In the genomic region with DNA sequence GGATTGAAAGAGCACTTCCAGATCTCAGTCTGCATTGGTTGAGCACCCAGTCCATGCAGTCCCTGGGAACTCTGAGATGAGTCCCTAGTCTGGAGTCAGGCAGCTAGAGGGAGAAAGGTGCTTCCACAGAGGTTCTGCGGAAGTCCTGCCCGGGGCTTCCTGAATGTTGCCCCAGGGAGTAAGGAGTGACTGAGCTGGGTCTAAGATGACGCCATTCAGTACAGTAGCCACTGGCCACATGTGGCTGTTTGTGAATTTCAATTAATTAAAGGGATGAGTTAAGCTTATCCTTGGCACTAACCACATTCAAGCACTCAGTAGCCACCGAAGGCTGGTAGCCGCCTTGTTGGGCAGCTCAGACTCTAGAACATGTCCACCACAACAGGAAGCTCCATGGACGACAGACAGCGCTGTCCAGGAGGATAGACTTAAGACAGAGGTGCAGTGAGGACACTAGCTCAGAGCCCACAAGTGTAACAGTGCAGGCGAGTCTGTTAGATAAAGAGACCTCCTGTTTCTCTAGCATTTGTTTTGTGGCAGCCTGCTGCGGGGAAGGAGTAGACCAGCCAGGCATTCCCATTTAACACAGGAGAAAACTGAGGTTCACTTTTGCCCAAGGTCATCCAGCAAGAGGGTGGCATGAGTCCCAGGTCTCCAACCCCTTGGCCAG, we compare ENCODE assay signal across 9 cellular contexts.
DNase-seq lines count a peak whose midpoint lies in the region; ATAC-seq and TF ChIP-seq lines count a peak whose summit lies in the region.
"Had no signal": no experiment of that assay in that cellular context is flagged by ENCODE, and none has a peak within 500 bp of the region (broad histone marks: within the 10 kb centered on the region; RNA-seq: fewer than 3 reads in every experiment).

No MANE protein-coding gene starts in this region.

- no peak for DNase-seq in BE2C
- no peak for DNase-seq in HFFc6
- no peak for DNase-seq in chondrocyte (ENCODE audit: low spot score)
- no peak for DNase-seq in ovary
- no peak for DNase-seq in T1000 (lab: John Stamatoyannopoulos, UW)
- DNase-seq: NCI-H526 had no signal

- H3K4me3 Mint-ChIP-seq in HFFc6: no peak overlapping the region
- peak overlapping the region; percentile 16 for H3K4me3 Mint-ChIP-seq in chondrocyte (ENCODE audit: unreplicated experiment)

- TF ChIP-seq CTCF in BE2C (IDR thresholded peaks at IDR 0.05; ENCODE audit: low read depth, low read length): no peak
- no peak for TF ChIP-seq CTCF in HFFc6 (IDR thresholded peaks at IDR 0.05)
- TF ChIP-seq CTCF in chondrocyte (IDR thresholded peaks at IDR 0.05): no peak
- no peak for TF ChIP-seq CTCF in ovary (IDR thresholded peaks at IDR 0.05)

- peaks cover 17% of the 10 kb centered on the region for H3K36me3 ChIP-seq in BE2C
- no peaks in the 10 kb centered on the region for H3K36me3 ChIP-seq in ovary

- no peak for ATAC-seq in GM19463 (IDR thresholded peaks at IDR 0.05; ENCODE audit: unreplicated experiment)
- ATAC-seq in GM21528 (IDR thresholded peaks at IDR 0.05; ENCODE audit: low FRiP score, unreplicated experiment): no peak
- no peak for ATAC-seq in HG02798 (IDR thresholded peaks at IDR 0.05; ENCODE audit: poor library complexity, unreplicated experiment)

- H3K36me3 Mint-ChIP-seq in HFFc6 (ENCODE audit: low read depth) (peaks cover 8% of the 10 kb centered on the region; the same call in 1 of the 2 replicates), chondrocyte (ENCODE audit: low read depth) (no peaks in the 10 kb centered on the region)

- H3K4me1 ChIP-seq in BE2C: peaks cover 66% of the 10 kb centered on the region
- H3K4me1 ChIP-seq in ovary (ENCODE audit: insufficient read depth): peaks cover 40% of the 10 kb centered on the region

- H3K9me3 ChIP-seq in BE2C: no peaks in the 10 kb centered on the region
- H3K9me3 ChIP-seq in ovary: no peaks in the 10 kb centered on the region

- intact Hi-C loops in ovary (cut with DNase I): loop anchor here in 1 of 4 donors (10.0 kb wide), 1 partner anchor 219 kb away; no protein-coding TSS in a partner anchor

- TF ChIP-seq POLR2A in ovary (IDR thresholded peaks at IDR 0.05): no peak

- no peaks in the 10 kb centered on the region for H3K27me3 ChIP-seq in BE2C
- no peaks in the 10 kb centered on the region for H3K27me3 ChIP-seq in ovary

- TF ChIP-seq EP300 in ovary (IDR thresholded peaks at IDR 0.05): no peak

- H3K4me1 Mint-ChIP-seq in HFFc6 (ENCODE audit: low read depth) (peaks cover 55% of the 10 kb centered on the region), chondrocyte (ENCODE audit: low read depth) (peaks cover 55% of the 10 kb centered on the region)

- H3K27me3 Mint-ChIP-seq in HFFc6 (ENCODE audit: insufficient read depth) (peaks cover 12% of the 10 kb centered on the region), chondrocyte (ENCODE audit: low read depth) (no peaks in the 10 kb centered on the region)

- 75 to 85% (median 81%) methylated on average over 9 of the region's 9 CpGs for WGBS in ovary, 3 donors

- H3K4me3 ChIP-seq in BE2C (ENCODE audit: low read depth, low read length) (peak overlapping the region; percentile 84), ovary (no peak overlapping the region)

- H3K9me3 Mint-ChIP-seq in HFFc6: no peaks in the 10 kb centered on the region
- H3K9me3 Mint-ChIP-seq in chondrocyte (ENCODE audit: low read depth): no peaks in the 10 kb centered on the region

- H3K27ac Mint-ChIP-seq in HFFc6 (peak overlapping the region; percentile 61), chondrocyte (ENCODE audit: unreplicated experiment) (peak overlapping the region; percentile 57)

- H3K27ac ChIP-seq in ovary: peak overlapping the region; percentile 76 to 80
